9 cellular contexts compared by ENCODE assay signal in genomic region chr12:48789858-48790326, GRCh38. TPM values are rescaled to one million over a fixed set of nuclear protein-coding genes. Genes with fewer than 3 reads are reported as not detected.
DNase-seq lines count a peak whose midpoint lies in the region; ATAC-seq, FAIRE-seq and TF ChIP-seq lines count a peak whose summit lies in the region.
"Had no signal": no experiment of that assay in that cellular context is flagged by ENCODE, and none has a peak within 500 bp of the region (broad histone marks: within the 10 kb centered on the region; RNA-seq: fewer than 3 reads in every experiment).

No MANE protein-coding gene starts in this region.

- TF ChIP-seq CTCF in brain microvascular endothelial cell (IDR thresholded peaks at IDR 0.05; ENCODE audit: low read depth, low read length, missing control alignments), result no peak
- TF ChIP-seq CTCF in tibial artery (IDR thresholded peaks at IDR 0.05), result no peak

- H3K27me3 Mint-ChIP-seq in activated T-cell treated with anti-CD3 and anti-CD28 coated beads, Interleukin-2, amount 50 U/mL, for 4 hours (ENCODE audit: low read depth), result peaks cover 52% of the 10 kb centered on the region

- H2BK120ac ChIP-seq in mesenchymal stem cell (ENCODE audit: low read depth, low read length), result peak overlapping the region; percentile 100

- H3K4me3 ChIP-seq in brain microvascular endothelial cell (ENCODE audit: low read depth, low read length), result peak overlapping the region; percentile 77
- H3K4me3 ChIP-seq in mesenchymal stem cell (ENCODE audit: insufficient read depth in 1 of 2, low read depth in 1 of 2, low read length in 2 of 2), result peak overlapping the region in 1 of 2 experiments; percentile 79
- peak overlapping the region; percentile 81 to 97 for H3K4me3 ChIP-seq in tibial artery

- peak overlapping the region; percentile 11 for H3K9ac ChIP-seq in mesenchymal stem cell (ENCODE audit: low read length)

- H3K27me3 ChIP-seq in brain microvascular endothelial cell (replicated peaks), result no peaks in the 10 kb centered on the region
- no peaks in the 10 kb centered on the region for H3K27me3 ChIP-seq in mesenchymal stem cell (ENCODE audit: control insufficient read depth in 1 of 2, insufficient read depth in 1 of 2, low read length in 2 of 2)
- no peaks in the 10 kb centered on the region for H3K27me3 ChIP-seq in tibial artery

- H3K4ac ChIP-seq in mesenchymal stem cell (ENCODE audit: low read depth in 1 of 2, low read length in 2 of 2), result no peak overlapping the region

- H2BK5ac ChIP-seq in mesenchymal stem cell (ENCODE audit: low read depth, low read length, poor library complexity, severe bottlenecking), result no peak overlapping the region

- DNase-seq in activated T-cell treated with anti-CD3 and anti-CD28 coated beads, Interleukin-2, amount 50 U/mL, for 4 hours, result no peak
- DNase-seq in activated T-cell treated with anti-CD3 and anti-CD28 coated beads for 4 hours, result no peak
- no peak for DNase-seq in brain microvascular endothelial cell
- DNase-seq in mesenchymal stem cell, result no peak
- DNase-seq in tibial artery, result no peak
- DNase-seq in dedifferentiated amniotic fluid mesenchymal stem cell (ENCODE audit: extremely low spot score), result no peak
- no peak for DNase-seq in GM12891 (ENCODE audit: insufficient read length, low spot score)
- DNase-seq in putamen (ENCODE audit: low spot score), result no peak
- DNase-seq: AML-193 had no signal

- H3K9me3 Mint-ChIP-seq in activated T-cell treated with anti-CD3 and anti-CD28 coated beads, Interleukin-2, amount 50 U/mL, for 4 hours, result no peaks in the 10 kb centered on the region

- H3K14ac ChIP-seq in mesenchymal stem cell (ENCODE audit: low read length in 2 of 2), result peak overlapping the region in 1 of 2 experiments; percentile 6

- ATAC-seq in activated T-cell treated with anti-CD3 and anti-CD28 coated beads, Interleukin-2, amount 50 U/mL, for 4 hours, result no peak

- H3K4me3 Mint-ChIP-seq in activated T-cell treated with anti-CD3 and anti-CD28 coated beads, Interleukin-2, amount 50 U/mL, for 4 hours, result peak overlapping the region; percentile 27

- FAIRE-seq in GM12891 (lab: Jason Lieb, UNC), result no peak

- H3K4me1 ChIP-seq in mesenchymal stem cell (ENCODE audit: control insufficient read depth, insufficient read depth, low read depth, low read length) (peaks cover 24% of the 10 kb centered on the region), tibial artery (peaks cover 0 to 41% (median 33%) of the 10 kb centered on the region in 4 donors)

- H2BK12ac ChIP-seq in mesenchymal stem cell (ENCODE audit: low read length in 2 of 2), result no peak overlapping the region

- TF ChIP-seq POLR2A in GM12891 (IDR thresholded peaks at IDR 0.05; ENCODE audit: low read depth, low read length), result no peak

- H3K9me3 ChIP-seq in mesenchymal stem cell (ENCODE audit: control insufficient read depth, low read length) (no peaks in the 10 kb centered on the region), tibial artery (no peaks in the 10 kb centered on the region)

- peak overlapping the region; percentile 24 for H3K4me2 ChIP-seq in mesenchymal stem cell (ENCODE audit: low read length, poor library complexity, severe bottlenecking)

- WGBS in mesenchymal stem cell, result 14% methylated on average over 4 of the region's 4 CpGs

- H3K27ac ChIP-seq in brain microvascular endothelial cell (no peak overlapping the region), mesenchymal stem cell (ENCODE audit: low read length, poor library complexity, severe bottlenecking) (peak overlapping the region; percentile 26), tibial artery (peak overlapping the region; percentile 98)

- no peaks in the 10 kb centered on the region for H3K36me3 Mint-ChIP-seq in activated T-cell treated with anti-CD3 and anti-CD28 coated beads, Interleukin-2, amount 50 U/mL, for 4 hours (ENCODE audit: insufficient read depth)

- in situ Hi-C loops in brain microvascular endothelial cell (cut with HindIII; ENCODE audit: low pct_ligation_motif_present, low sequenced_read_pairs), result no loop called here

- H2AFZ ChIP-seq in mesenchymal stem cell (ENCODE audit: low read depth, low read length), result no peak overlapping the region

- peak overlapping the region; percentile 33 for H2AK5ac ChIP-seq in mesenchymal stem cell (ENCODE audit: low read length, severe bottlenecking)

- intact Hi-C loops in tibial artery (cut with DNase I; ENCODE audit: low total_unique reads), result no loop called here

- H4K91ac ChIP-seq in mesenchymal stem cell (ENCODE audit: low read length), result no peak overlapping the region

- H2BK15ac ChIP-seq in mesenchymal stem cell (ENCODE audit: low read depth, poor library complexity, severe bottlenecking), result no peak overlapping the region

- H4K8ac ChIP-seq in mesenchymal stem cell (ENCODE audit: low read length), result peak overlapping the region; percentile 74

- peaks cover 2% of the 10 kb centered on the region for H3K79me1 ChIP-seq in mesenchymal stem cell (replicated peaks; ENCODE audit: low read length, poor library complexity, severe bottlenecking)

- peaks cover 8% of the 10 kb centered on the region for H3K4me1 Mint-ChIP-seq in activated T-cell treated with anti-CD3 and anti-CD28 coated beads, Interleukin-2, amount 50 U/mL, for 4 hours (ENCODE audit: low read depth)

- no peaks in the 10 kb centered on the region for H3K36me3 ChIP-seq in brain microvascular endothelial cell (replicated peaks)
- no peaks in the 10 kb centered on the region for H3K36me3 ChIP-seq in mesenchymal stem cell (ENCODE audit: control insufficient read depth in 1 of 2, insufficient read depth in 2 of 2, low read depth in 1 of 2, low read length in 2 of 2)
- no peaks in the 10 kb centered on the region for H3K36me3 ChIP-seq in tibial artery

- no peak overlapping the region for H3K18ac ChIP-seq in mesenchymal stem cell (ENCODE audit: low read depth in 1 of 2, low read length in 2 of 2)

- no peak overlapping the region for H3K23ac ChIP-seq in mesenchymal stem cell (ENCODE audit: low read length in 2 of 2)

TF ChIP-seq in GM12891, 5 proteins besides CTCF, POLR2A, EP300 and RAD21:
- TF ChIP-seq POU2F2 (IDR thresholded peaks at IDR 0.05; ENCODE audit: low read depth, low read length), result no peak
- TF ChIP-seq SPI1 (IDR thresholded peaks at IDR 0.05; ENCODE audit: low read depth, low read length), result no peak
- no peak for TF ChIP-seq PAX5 (IDR thresholded peaks at IDR 0.05; ENCODE audit: insufficient read depth, low read length, severe bottlenecking)
- TF ChIP-seq TAF1 (IDR thresholded peaks at IDR 0.05; ENCODE audit: low read depth, low read length), result no peak
- no peak for TF ChIP-seq POLR2AphosphoS5 (IDR thresholded peaks at IDR 0.05; ENCODE audit: low read depth, low read length)

RNA-seq across cellular contexts. Expression of gene ADCY6, which starts 1.0 kb away (rescaled TPM):
- under 1 TPM; 0.22 to 0.53 (median 0.40) TPM for total RNA-seq in activated T-cell treated with anti-CD3 and anti-CD28 coated beads, Interleukin-2, amount 50 U/mL, for 4 hours
- 23.9 TPM for polyA plus RNA-seq in mesenchymal stem cell (2013, experiment 1 of 2)
- polyA plus RNA-seq in mesenchymal stem cell (2013, experiment 2 of 2), result 21.9 TPM
- polyA plus RNA-seq in GM12891 (2012; ENCODE audit: low read depth, missing spikeins), result 0.06 TPM

RNA-seq across cellular contexts. Expression of gene CACNB3, which starts 28.4 kb away (rescaled TPM):
- total RNA-seq in activated T-cell treated with anti-CD3 and anti-CD28 coated beads, Interleukin-2, amount 50 U/mL, for 4 hours, result 1 to 10 TPM; 1.7 to 3.5 (median 2.3) TPM
- 43.5 TPM for polyA plus RNA-seq in mesenchymal stem cell (2013, experiment 1 of 2)
- polyA plus RNA-seq in mesenchymal stem cell (2013, experiment 2 of 2), result 45.6 TPM
- 0.67 TPM for polyA plus RNA-seq in GM12891 (2012; ENCODE audit: low read depth, missing spikeins)
